In the genomic region with DNA sequence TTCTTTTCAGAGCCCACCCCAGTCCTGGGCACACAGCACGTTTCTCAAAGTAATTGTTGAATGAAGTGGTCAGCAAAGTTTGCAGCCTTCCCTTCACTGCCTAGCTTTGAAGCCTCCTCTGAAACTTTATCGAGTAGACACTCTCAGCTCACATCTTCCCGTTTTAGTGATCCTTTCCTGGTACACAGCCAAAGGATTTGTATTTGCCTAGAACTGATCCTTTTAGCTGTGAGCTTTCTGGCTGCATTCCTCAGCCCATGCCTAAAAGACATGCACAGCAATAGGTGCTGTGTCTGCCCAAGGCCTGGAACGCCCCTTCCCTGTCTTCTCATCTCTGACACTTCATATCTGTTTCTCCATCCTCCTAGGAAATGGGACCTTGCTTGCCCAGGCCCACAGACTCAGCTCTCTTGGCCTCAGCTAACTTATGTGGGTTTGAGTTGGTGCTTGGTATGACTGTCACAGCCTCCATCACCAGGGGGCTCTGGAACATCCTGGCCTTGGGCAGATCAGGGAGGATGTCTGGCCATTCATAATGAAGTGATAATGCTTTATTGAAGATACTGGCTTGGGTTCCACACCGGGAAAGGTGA, we compare ENCODE assay signal across 11 cellular contexts.
DNase-seq lines count a peak whose midpoint lies in the region; ATAC-seq and TF ChIP-seq lines count a peak whose summit lies in the region.
"Had no signal": no experiment of that assay in that cellular context is flagged by ENCODE, and none has a peak within 500 bp of the region (broad histone marks: within the 10 kb centered on the region; RNA-seq: fewer than 3 reads in every experiment).

No MANE protein-coding gene starts in this region.

- peak overlapping the region in 9 of 11 experiments; percentile 19 to 63 (median 50); a peak in 16 of 22 replicates for H3K27ac ChIP-seq in BLaER1 treated with 17β-estradiol and CSF1 and Interleukin-3, amounts not matched to agents 10 nM and 100 nM
- H3K27ac ChIP-seq in psoas muscle = peak overlapping the region; percentile 23
- H3K27ac ChIP-seq: ovary had no signal

- peaks cover 0 to 6% (median 0%) of the 10 kb centered on the region in 11 experiments; a peak in 4 of 22 replicates for H3K9me3 ChIP-seq in BLaER1 treated with 17β-estradiol and CSF1 and Interleukin-3, amounts not matched to agents 10 nM and 100 nM (replicated peaks in 1 of 11)
- no peaks in the 10 kb centered on the region for H3K9me3 ChIP-seq in psoas muscle
- H3K9me3 ChIP-seq: body of pancreas, ovary had no signal

- peaks cover 52 to 74% (median 58%) of the 10 kb centered on the region in 10 experiments for H3K4me1 ChIP-seq in BLaER1 treated with 17β-estradiol and CSF1 and Interleukin-3, amounts not matched to agents 10 nM and 100 nM
- H3K4me1 ChIP-seq in psoas muscle = no peaks in the 10 kb centered on the region
- H3K4me1 ChIP-seq: body of pancreas had no signal

- H3K4me2 ChIP-seq in BLaER1 treated with 17β-estradiol and CSF1 and Interleukin-3, amounts not matched to agents 10 nM and 100 nM = peak overlapping the region; percentile 58 to 85 (median 78)

- H3K4me3 ChIP-seq in BLaER1 treated with 17β-estradiol and CSF1 and Interleukin-3, amounts not matched to agents 10 nM and 100 nM = no peak overlapping the region
- no peak overlapping the region for H3K4me3 ChIP-seq in psoas muscle
- H3K4me3 ChIP-seq: body of pancreas, ovary had no signal

- no peak for TF ChIP-seq CTCF in psoas muscle (IDR thresholded peaks at IDR 0.05)

- 39 to 62% (median 53%) methylated on average over 5 of the region's 5 CpGs for WGBS in psoas muscle, 3 donors

- peaks cover 0 to 14% (median 0%) of the 10 kb centered on the region in 11 experiments; a peak in 5 of 22 replicates for H4K20me1 ChIP-seq in BLaER1 treated with 17β-estradiol and CSF1 and Interleukin-3, amounts not matched to agents 10 nM and 100 nM

- H3K36me3 ChIP-seq in BLaER1 treated with 17β-estradiol and CSF1 and Interleukin-3, amounts not matched to agents 10 nM and 100 nM = no peaks in the 10 kb centered on the region
- H3K36me3 ChIP-seq in psoas muscle (ENCODE audit: insufficient read depth in 1 of 2, low read depth in 1 of 2) = no peaks in the 10 kb centered on the region
- H3K36me3 ChIP-seq: ovary had no signal

- H3K27me3 ChIP-seq in BLaER1 treated with 17β-estradiol and CSF1 and Interleukin-3, amounts not matched to agents 10 nM and 100 nM = peaks cover 0 to 20% (median 12%) of the 10 kb centered on the region in 11 experiments; a peak in 17 of 22 replicates
- H3K27me3 ChIP-seq in psoas muscle (ENCODE audit: insufficient read depth in 3 of 3, low read length in 2 of 3) = no peaks in the 10 kb centered on the region
- H3K27me3 ChIP-seq: body of pancreas, ovary had no signal

- peak overlapping the region in 7 of 11 experiments; percentile 15 to 56 (median 37); a peak in 9 of 22 replicates for H3K9ac ChIP-seq in BLaER1 treated with 17β-estradiol and CSF1 and Interleukin-3, amounts not matched to agents 10 nM and 100 nM

- peak in 1 of 4 donors; percentile 15 for ATAC-seq in psoas muscle
- ATAC-seq: body of pancreas had no signal

- DNase-seq in NCI-H82 treated with DMSO at 0.1 percent for 48 hours (lab: John Stamatoyannopoulos, UW; ENCODE audit: unreplicated experiment) (peak; percentile 43), fibroblast of peridontal ligament (ENCODE audit: extremely low read depth) (peak; percentile 46), psoas muscle (no peak), kidney glomerular epithelial cell (lab: John Stamatoyannopoulos, UW) (no peak), globus pallidus (ENCODE audit: low spot score) (no peak), NCI-H1417 (lab: John Stamatoyannopoulos, UW) (no peak)
- no peak for DNase-seq in activated effector memory CD4-positive, alpha-beta T cell treated with anti-CD3 and anti-CD28 coated beads, Interleukin-2, amount 50 U/mL, for 16 hours
- DNase-seq: erythroblast, ovary had no signal

- intact Hi-C loops in psoas muscle (cut with DNase I) = no loop called here

Comparison
In these comparisons a context has a peak if more than half of its experiments do, and no peak if none do; other contexts are left out.
1. DNase-seq: peak in NCI-H82 treated with DMSO at 0.1 percent for 48 hours (single experiment) and fibroblast of peridontal ligament (single experiment); none in psoas muscle (0 of 2), kidney glomerular epithelial cell (single experiment), globus pallidus (single experiment), NCI-H1417 (0 of 3) and activated effector memory CD4-positive, alpha-beta T cell treated with anti-CD3 and anti-CD28 coated beads, Interleukin-2, amount 50 U/mL, for 16 hours (single experiment).